In the genomic region with DNA sequence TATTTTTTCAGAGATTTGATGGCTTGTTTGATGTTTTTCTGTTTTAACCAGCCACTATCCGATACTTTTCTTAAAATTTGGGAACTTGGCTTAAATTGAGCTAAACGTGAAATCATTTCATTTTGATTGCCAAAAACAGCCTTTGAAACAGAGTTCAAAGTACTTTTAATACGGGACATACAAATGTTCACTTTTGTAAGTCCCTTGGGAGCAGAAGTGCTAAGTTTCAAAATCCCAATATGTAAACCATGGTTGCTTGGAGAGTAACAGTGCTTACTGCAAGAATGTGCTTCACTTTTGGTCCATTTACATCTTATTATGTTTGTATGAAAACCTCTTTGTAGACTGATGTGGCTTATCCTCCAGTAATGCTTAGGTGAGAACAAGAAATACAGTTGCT, we compare ENCODE assay signal across 22 cellular contexts.
"Had no signal": no experiment of that assay in that cellular context is flagged by ENCODE, and none has a peak within 500 bp of the region (broad histone marks: within the 10 kb centered on the region; RNA-seq: fewer than 3 reads in every experiment).

No MANE protein-coding gene starts in this region.

- H3K4me1 ChIP-seq: colonic mucosa, foreskin keratinocyte had no signal

- DNase-seq: activated CD8-positive, alpha-beta memory T cell treated with anti-CD3 and anti-CD28 coated beads for 24 hours; activated CD8-positive, alpha-beta memory T cell treated with anti-CD3 and anti-CD28 coated beads, Interleukin-2, amount 50 U/mL, for 4 hours; activated naive CD4-positive, alpha-beta T cell treated with Interleukin-2 at 50 U/mL for 16 hours; activated naive CD8-positive, alpha-beta T cell treated with anti-CD3 and anti-CD28 coated beads for 36 hours; activated T-cell treated with anti-CD3 and anti-CD28 coated beads, Interleukin-2, amount 50 U/mL, for 24 hours; central memory CD4-positive, alpha-beta T cell; colonic mucosa; dorsolateral prefrontal cortex; effector memory CD8-positive, alpha-beta T cell; foreskin keratinocyte; kidney; naive thymus-derived CD4-positive, alpha-beta T cell; spleen; stimulated activated CD4-positive, alpha-beta T cell treated with anti-CD3 and anti-CD28 coated beads, Interleukin-4, amount 100 ng/mL, for 24 hours; stimulated activated naive CD4-positive, alpha-beta T cell treated with Interleukin-2 at 50 U/mL for 16 hours had no signal

- H3K27me3 Mint-ChIP-seq: activated naive CD8-positive, alpha-beta T cell treated with anti-CD3 and anti-CD28 coated beads for 36 hours; activated T-cell treated with anti-CD3 and anti-CD28 coated beads, Interleukin-2, amount 50 U/mL, for 24 hours; effector memory CD8-positive, alpha-beta T cell; naive thymus-derived CD4-positive, alpha-beta T cell; type B pancreatic cell had no signal

- H3K27ac Mint-ChIP-seq: activated naive CD8-positive, alpha-beta T cell treated with anti-CD3 and anti-CD28 coated beads for 36 hours; activated T-cell treated with anti-CD3 and anti-CD28 coated beads, Interleukin-2, amount 50 U/mL, for 24 hours; activated T-helper 2 cell treated with anti-CD3 and anti-CD28 coated beads, Interferon-gamma antibody, Interleukin-2, Interleukin-4, amounts not matched to agents 10 μg/mL and 5 μg/mL and 100 μg/mL, durations not matched to agents 14 hours and 24 hours and 36 hours; effector memory CD8-positive, alpha-beta T cell; naive thymus-derived CD4-positive, alpha-beta T cell; T-helper 2 cell treated with Interferon-gamma antibody and Interleukin-4, amounts not matched to agents 5 μg/mL and 100 μg/mL, for 36 hours; type B pancreatic cell had no signal

- H3K36me3 ChIP-seq: colonic mucosa had no signal

- H3K4me3 ChIP-seq: colonic mucosa, lung, spleen, thoracic aorta, vagina had no signal

- H3K27ac ChIP-seq: colonic mucosa, foreskin keratinocyte, thoracic aorta, vagina had no signal

- H3K9me3 Mint-ChIP-seq: activated T-cell treated with anti-CD3 and anti-CD28 coated beads, Interleukin-2, amount 50 U/mL, for 24 hours; activated T-helper 2 cell treated with anti-CD3 and anti-CD28 coated beads, Interferon-gamma antibody, Interleukin-2, Interleukin-4, amounts not matched to agents 10 μg/mL and 5 μg/mL and 100 μg/mL, durations not matched to agents 14 hours and 24 hours and 36 hours; effector memory CD8-positive, alpha-beta T cell; type B pancreatic cell had no signal

- H3K4me3 Mint-ChIP-seq: activated naive CD8-positive, alpha-beta T cell treated with anti-CD3 and anti-CD28 coated beads for 36 hours; activated T-cell treated with anti-CD3 and anti-CD28 coated beads, Interleukin-2, amount 50 U/mL, for 24 hours; effector memory CD8-positive, alpha-beta T cell; naive thymus-derived CD4-positive, alpha-beta T cell; neural crest cell; T-helper 2 cell treated with Interferon-gamma antibody and Interleukin-4, amounts not matched to agents 5 μg/mL and 100 μg/mL, for 36 hours; type B pancreatic cell had no signal

- H3K9me3 ChIP-seq: colonic mucosa, thoracic aorta, vagina had no signal

- H3K27me3 ChIP-seq: colonic mucosa, dorsolateral prefrontal cortex, foreskin keratinocyte, spleen, vagina had no signal
